In the genomic region with DNA sequence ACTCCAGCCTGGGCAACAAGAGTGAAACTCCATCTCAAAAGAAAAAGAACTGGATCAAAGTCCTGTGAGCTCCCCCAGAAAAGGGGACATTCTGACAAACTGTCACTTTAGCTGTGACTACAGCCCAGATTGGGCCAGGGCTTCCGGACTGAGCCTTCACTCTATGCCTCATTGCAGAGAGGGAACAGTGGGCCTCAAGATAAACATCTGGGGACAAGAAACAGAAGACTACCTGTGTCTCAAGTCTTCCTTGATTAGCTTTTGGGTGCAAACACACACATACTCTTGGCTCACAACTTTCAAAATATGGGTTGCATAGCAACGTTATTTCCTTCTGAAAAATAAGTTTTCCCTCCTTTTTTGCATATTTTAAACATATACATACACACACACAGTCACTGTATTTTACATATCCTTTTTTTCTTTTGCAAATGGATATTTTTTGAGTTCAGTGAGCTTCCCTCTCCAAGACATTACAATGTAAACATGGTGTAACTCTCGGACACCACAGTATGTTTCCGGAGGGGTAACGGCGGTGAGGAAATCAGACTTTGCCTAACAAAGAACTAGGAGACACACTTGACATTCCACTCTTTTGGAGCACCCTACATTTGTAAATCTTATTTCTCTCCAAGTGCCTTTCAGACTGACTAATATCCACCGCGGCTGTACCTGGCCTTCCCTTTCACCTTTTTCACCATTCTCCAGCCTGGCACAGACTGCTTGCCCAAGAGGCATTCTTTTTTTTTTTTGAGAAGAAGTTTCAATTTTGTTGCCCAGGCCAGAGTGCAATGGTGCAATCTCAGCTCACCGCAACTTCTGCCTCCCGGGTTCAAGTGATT, we compare ENCODE assay signal across 9 cellular contexts. TPM values are rescaled to one million over a fixed set of nuclear protein-coding genes. Genes with fewer than 3 reads are reported as not detected.
DNase-seq lines count a peak whose midpoint lies in the region; ATAC-seq and TF ChIP-seq lines count a peak whose summit lies in the region.
"Had no signal": no experiment of that assay in that cellular context is flagged by ENCODE, and none has a peak within 500 bp of the region (broad histone marks: within the 10 kb centered on the region; RNA-seq: fewer than 3 reads in every experiment).

No MANE protein-coding gene starts in this region.

- H3K36me3 ChIP-seq in H7 (replicated peaks; ENCODE audit: control insufficient read depth, insufficient read depth, low read length) = peaks cover 5% of the 10 kb centered on the region
- H3K36me3 ChIP-seq in PC-9 (ENCODE audit: low read depth) = peaks cover 42% of the 10 kb centered on the region
- H3K36me3 ChIP-seq: cardiac muscle cell had no signal

- H3K9me3 ChIP-seq in PC-9 (ENCODE audit: insufficient read depth, low read depth) = no peaks in the 10 kb centered on the region

- H4K20me1 ChIP-seq in PC-9 (ENCODE audit: insufficient read depth) = peaks cover 78% of the 10 kb centered on the region

- BruUV-seq in PC-9 (replicated peaks; lab: Mats Ljungman, UMichigan) = no TSS peak

- H3K4me2 ChIP-seq in PC-9 = peak overlapping the region; percentile 99

- H3K27me3 ChIP-seq in H7 (ENCODE audit: control insufficient read depth, insufficient read depth, low read length) = no peaks in the 10 kb centered on the region
- H3K27me3 ChIP-seq in PC-9 (ENCODE audit: insufficient read depth, low read depth) = no peaks in the 10 kb centered on the region
- H3K27me3 ChIP-seq: cardiac muscle cell had no signal

- POLR2A ChIA-PET in PC-9 (lab: Charles Lee; ENCODE audit: unreplicated experiment) = no interaction called here

- H3K9me2 ChIP-seq in PC-9 (ENCODE audit: insufficient read depth) = no peaks in the 10 kb centered on the region

- H3K27ac ChIP-seq in PC-9 = peak overlapping the region; percentile 76
- H3K27ac ChIP-seq: cardiac muscle cell had no signal

- peak overlapping the region; percentile 94 for H3K4me3 ChIP-seq in H7 (ENCODE audit: insufficient read depth, low read depth, low read length)
- peak overlapping the region; percentile 98 for H3K4me3 ChIP-seq in PC-9
- peak overlapping the region; percentile 99 for H3K4me3 ChIP-seq in epithelial cell of proximal tubule (ENCODE audit: low read depth, low read length)
- peak overlapping the region; percentile 13 for H3K4me3 ChIP-seq in retinal pigment epithelial cell (ENCODE audit: low read length)
- H3K4me3 ChIP-seq: cardiac muscle cell had no signal

- TF ChIP-seq CTCF in PC-9 (conservative IDR thresholded peaks at IDR 0.05) (no peak), epithelial cell of proximal tubule (conservative IDR thresholded peaks at IDR 0.05; ENCODE audit: low read depth, low read length) (no peak), retinal pigment epithelial cell (conservative IDR thresholded peaks at IDR 0.05; ENCODE audit: low read depth, low read length) (no peak)

- peaks cover 55% of the 10 kb centered on the region; the same call in 1 of the 2 replicates for H3F3A ChIP-seq in PC-9 (ENCODE audit: insufficient read depth, low read depth)

- ATAC-seq in HG03039 (IDR thresholded peaks at IDR 0.05; ENCODE audit: unreplicated experiment) = no peak
- ATAC-seq in GM19324 (IDR thresholded peaks at IDR 0.05; ENCODE audit: low FRiP score, unreplicated experiment) = no peak

- no peak overlapping the region for H2AFZ ChIP-seq in PC-9

- intact Hi-C loops in PC-9 (cut with micrococcal nuclease; ENCODE audit: unreplicated experiment) = loop anchor here (2.0 kb wide), 1 partner anchor 14 kb away; no protein-coding TSS in a partner anchor

- peaks cover 59% of the 10 kb centered on the region for H3K4me1 ChIP-seq in PC-9 (replicated peaks; ENCODE audit: insufficient read depth)

- DNase-seq in H7 (peak; percentile 69), PC-9 (peak in 1 of 2 experiments; percentile 76), epithelial cell of proximal tubule (ENCODE audit: low read depth) (no peak), retinal pigment epithelial cell (ENCODE audit: low read depth) (no peak), NCI-H510A treated with DMSO at 0.1 percent for 48 hours (lab: John Stamatoyannopoulos, UW) (no peak)
- DNase-seq: NCI-H446 had no signal

- peaks cover 90% of the 10 kb centered on the region for H3K79me2 ChIP-seq in PC-9 (ENCODE audit: low read depth)

- CTCF ChIA-PET in PC-9 (lab: Charles Lee) = interaction anchor here (1.6 kb wide), 1 partner anchor 18 kb away, joined by 3 read pairs; no protein-coding TSS in a partner anchor

RNA-seq across cellular contexts. Expression of a gene that starts 3.5 kb away (rescaled TPM):
- 1,918 and 2,169 TPM in 2 replicates for total RNA-seq in H7 (2014; rRNA removed; shearing (Covaris generic))
- total RNA-seq in PC-9 (2021) (1,726 and 2,016 TPM in 2 replicates), epithelial cell of proximal tubule (403 and 614 TPM in 2 replicates)

Comparison
In these comparisons a context has a peak if more than half of its experiments do, and no peak if none do; other contexts are left out.
1. H3K4me3 ChIP-seq: peak in every context shown above with its lines; median percentile 99 in epithelial cell of proximal tubule; 98 in PC-9; 94 in H7; 13 in retinal pigment epithelial cell.